In the genomic region with DNA sequence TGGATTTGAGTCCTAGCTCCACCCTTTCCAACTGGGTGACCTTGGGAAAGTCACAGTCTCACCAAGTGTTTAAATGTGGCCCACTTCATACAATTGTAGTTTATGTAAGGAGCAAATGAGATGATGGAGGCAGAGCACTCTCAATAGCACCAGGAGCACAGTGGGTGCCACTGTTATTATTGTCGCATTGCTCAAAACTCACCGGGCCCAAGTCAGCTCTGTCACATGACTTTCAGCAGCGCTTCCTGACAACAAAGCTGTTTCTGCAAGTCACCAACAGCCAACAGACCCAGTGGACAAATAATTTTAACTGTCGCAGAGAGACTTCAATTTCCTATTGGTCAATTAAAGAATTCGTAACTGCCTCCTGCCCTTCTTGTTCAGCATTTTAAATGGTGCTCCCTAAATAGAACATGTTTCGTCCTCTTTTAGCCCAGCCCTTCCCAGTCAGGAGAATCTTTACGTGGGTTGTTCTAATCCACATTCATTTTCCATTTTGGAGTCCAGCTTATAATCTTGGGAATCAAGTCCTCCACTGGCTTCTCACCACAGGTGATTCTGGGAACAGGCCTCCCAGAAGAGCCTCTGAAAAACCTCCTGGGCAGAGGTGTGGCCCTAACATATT, we compare ENCODE assay signal across 17 cellular contexts.
"Had no signal": no experiment of that assay in that cellular context is flagged by ENCODE, and none has a peak within 500 bp of the region (broad histone marks: within the 10 kb centered on the region; RNA-seq: fewer than 3 reads in every experiment).

No MANE protein-coding gene starts in this region.

- H3K4me1 ChIP-seq: suprapubic skin had no signal

- H3K4me3 ChIP-seq: right atrium auricular region, smooth muscle cell, suprapubic skin had no signal

- H3K9me3 Mint-ChIP-seq: activated naive CD4-positive, alpha-beta T cell treated with anti-CD3 and anti-CD28 coated beads for 36 hours; natural killer cell treated with Interleukin-12 subunit alpha and Interleukin-12 subunit beta and Interleukin-15 and Interleukin-18, amount 100 ng/mL, for 72 hours; T-cell; type B pancreatic cell had no signal

- ATAC-seq: natural killer cell treated with Interleukin-12 subunit alpha and Interleukin-12 subunit beta and Interleukin-15 and Interleukin-18, amount 100 ng/mL, for 72 hours; stimulated activated naive CD8-positive, alpha-beta T cell treated with anti-CD3 and anti-CD28 coated beads, Interleukin-15, Interleukin-2, amounts not matched to agents 100 U/mL and 50 U/mL, for 24 hours; T-cell had no signal

- H3K27ac Mint-ChIP-seq: activated naive CD4-positive, alpha-beta T cell treated with anti-CD3 and anti-CD28 coated beads for 36 hours; natural killer cell treated with Interleukin-12 subunit alpha and Interleukin-12 subunit beta and Interleukin-15 and Interleukin-18, amount 100 ng/mL, for 72 hours; T-cell; type B pancreatic cell had no signal

- H3K36me3 ChIP-seq: right atrium auricular region, suprapubic skin had no signal

- H3K36me3 Mint-ChIP-seq: natural killer cell treated with Interleukin-12 subunit alpha and Interleukin-12 subunit beta and Interleukin-15 and Interleukin-18, amount 100 ng/mL, for 72 hours; T-cell; type B pancreatic cell had no signal

- DNase-seq: activated CD4-positive, CD25-positive, alpha-beta regulatory T cell treated with anti-CD3 and anti-CD28 coated beads, Interleukin-2, amount 50 U/mL, for 72 hours; activated naive CD4-positive, alpha-beta T cell treated with anti-CD3 and anti-CD28 coated beads for 36 hours; erythroblast; hippocampal formation; kidney; mesendoderm; nucleus accumbens; stimulated activated CD4-positive, alpha-beta T cell treated with anti-CD3 and anti-CD28 coated beads, Interleukin-4, amount 100 ng/mL, for 4 hours; stimulated activated CD8-positive, alpha-beta memory T cell treated with anti-CD3 and anti-CD28 coated beads, Interleukin-4, amount 100 ng/mL, for 48 hours; stimulated activated naive CD8-positive, alpha-beta T cell treated with anti-CD3 and anti-CD28 coated beads, Interleukin-15, Interleukin-2, amounts not matched to agents 100 U/mL and 50 U/mL, for 24 hours; T-cell; T-helper 9 cell had no signal

- H3K27me3 ChIP-seq: right atrium auricular region, suprapubic skin had no signal

- H3K4me3 Mint-ChIP-seq: activated naive CD4-positive, alpha-beta T cell treated with anti-CD3 and anti-CD28 coated beads for 36 hours; natural killer cell treated with Interleukin-12 subunit alpha and Interleukin-12 subunit beta and Interleukin-15 and Interleukin-18, amount 100 ng/mL, for 72 hours; T-cell; type B pancreatic cell had no signal

- H3K4me2 ChIP-seq: smooth muscle cell had no signal

- H3K27ac ChIP-seq: right atrium auricular region, suprapubic skin had no signal

- H3K9me3 ChIP-seq: right atrium auricular region, suprapubic skin had no signal
